ENCODE assay signal across 8 cellular contexts in genomic region chr22:17084554-17085276, GRCh38. TPM values are rescaled to one million over a fixed set of nuclear protein-coding genes. Genes with fewer than 3 reads are reported as not detected.
DNase-seq lines count a peak whose midpoint lies in the region; ATAC-seq lines count a peak whose summit lies in the region.

A gene with protein sequence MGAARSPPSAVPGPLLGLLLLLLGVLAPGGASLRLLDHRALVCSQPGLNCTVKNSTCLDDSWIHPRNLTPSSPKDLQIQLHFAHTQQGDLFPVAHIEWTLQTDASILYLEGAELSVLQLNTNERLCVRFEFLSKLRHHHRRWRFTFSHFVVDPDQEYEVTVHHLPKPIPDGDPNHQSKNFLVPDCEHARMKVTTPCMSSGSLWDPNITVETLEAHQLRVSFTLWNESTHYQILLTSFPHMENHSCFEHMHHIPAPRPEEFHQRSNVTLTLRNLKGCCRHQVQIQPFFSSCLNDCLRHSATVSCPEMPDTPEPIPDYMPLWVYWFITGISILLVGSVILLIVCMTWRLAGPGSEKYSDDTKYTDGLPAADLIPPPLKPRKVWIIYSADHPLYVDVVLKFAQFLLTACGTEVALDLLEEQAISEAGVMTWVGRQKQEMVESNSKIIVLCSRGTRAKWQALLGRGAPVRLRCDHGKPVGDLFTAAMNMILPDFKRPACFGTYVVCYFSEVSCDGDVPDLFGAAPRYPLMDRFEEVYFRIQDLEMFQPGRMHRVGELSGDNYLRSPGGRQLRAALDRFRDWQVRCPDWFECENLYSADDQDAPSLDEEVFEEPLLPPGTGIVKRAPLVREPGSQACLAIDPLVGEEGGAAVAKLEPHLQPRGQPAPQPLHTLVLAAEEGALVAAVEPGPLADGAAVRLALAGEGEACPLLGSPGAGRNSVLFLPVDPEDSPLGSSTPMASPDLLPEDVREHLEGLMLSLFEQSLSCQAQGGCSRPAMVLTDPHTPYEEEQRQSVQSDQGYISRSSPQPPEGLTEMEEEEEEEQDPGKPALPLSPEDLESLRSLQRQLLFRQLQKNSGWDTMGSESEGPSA (plus strand): TSS chr22:17085000. CDS start chr22:17085092, 92 bp downstream.

- no peaks in the 10 kb centered on the region for H3K36me3 ChIP-seq in skeletal muscle satellite cell (ENCODE audit: insufficient read depth, low read length)

- ATAC-seq in HG03025 (IDR thresholded peaks at IDR 0.05; ENCODE audit: low FRiP score, unreplicated experiment), result peak; percentile 81

- DNase-seq in NCI-H187 (lab: John Stamatoyannopoulos, UW) (peak; percentile 34 to 56), NCI-H187 treated with DMSO at 0.1 percent for 48 hours (lab: John Stamatoyannopoulos, UW) (no peak), NCI-H2107 treated with DMSO at 0.1 percent for 48 hours (lab: John Stamatoyannopoulos, UW; ENCODE audit: unreplicated experiment) (peak; percentile 15), UCSD-AML1 (lab: John Stamatoyannopoulos, UW; ENCODE audit: unreplicated experiment) (peak; percentile 93), T47D (ENCODE audit: low read depth in 1 of 2, low spot score in 1 of 2) (peak; percentile 78 to 96)

- H3K4me1 ChIP-seq in skeletal muscle satellite cell (ENCODE audit: control insufficient read depth, insufficient read depth, low read length), result peaks cover 34% of the 10 kb centered on the region

- no peaks in the 10 kb centered on the region for H3K27me3 ChIP-seq in skeletal muscle satellite cell (ENCODE audit: control insufficient read depth, insufficient read depth, low read length)

- peak within 1 kb of the TSS; percentile 91 for H3K9ac ChIP-seq in skeletal muscle satellite cell (ENCODE audit: low read depth, low read length)

- H3K4me2 ChIP-seq in skeletal muscle satellite cell (ENCODE audit: low read length), result peak within 1 kb of the TSS; percentile 92

- H3K4me3 ChIP-seq in iPS-18c (ENCODE audit: insufficient read depth, low read depth, low read length), result peak within 1 kb of the TSS; percentile 95
- H3K4me3 ChIP-seq in skeletal muscle satellite cell (ENCODE audit: low read length), result peak within 1 kb of the TSS; percentile 84

- in situ Hi-C loops in T47D (cut with HindIII; ENCODE audit: low pct_unique_long_range_greater_than_20kb, low sequenced_read_pairs), result no loop called here

- H3K9me3 ChIP-seq in iPS-18c (ENCODE audit: control insufficient read depth, insufficient read depth, low read length) (no peaks in the 10 kb centered on the region), skeletal muscle satellite cell (replicated peaks; ENCODE audit: low read length) (no peaks in the 10 kb centered on the region)

RNA-seq across cellular contexts. Expression of the gene that starts here (rescaled TPM):
- total RNA-seq in skeletal muscle satellite cell (2012; rRNA removed), result 6.3 and 9.2 TPM in 2 replicates
